In the genomic region with DNA sequence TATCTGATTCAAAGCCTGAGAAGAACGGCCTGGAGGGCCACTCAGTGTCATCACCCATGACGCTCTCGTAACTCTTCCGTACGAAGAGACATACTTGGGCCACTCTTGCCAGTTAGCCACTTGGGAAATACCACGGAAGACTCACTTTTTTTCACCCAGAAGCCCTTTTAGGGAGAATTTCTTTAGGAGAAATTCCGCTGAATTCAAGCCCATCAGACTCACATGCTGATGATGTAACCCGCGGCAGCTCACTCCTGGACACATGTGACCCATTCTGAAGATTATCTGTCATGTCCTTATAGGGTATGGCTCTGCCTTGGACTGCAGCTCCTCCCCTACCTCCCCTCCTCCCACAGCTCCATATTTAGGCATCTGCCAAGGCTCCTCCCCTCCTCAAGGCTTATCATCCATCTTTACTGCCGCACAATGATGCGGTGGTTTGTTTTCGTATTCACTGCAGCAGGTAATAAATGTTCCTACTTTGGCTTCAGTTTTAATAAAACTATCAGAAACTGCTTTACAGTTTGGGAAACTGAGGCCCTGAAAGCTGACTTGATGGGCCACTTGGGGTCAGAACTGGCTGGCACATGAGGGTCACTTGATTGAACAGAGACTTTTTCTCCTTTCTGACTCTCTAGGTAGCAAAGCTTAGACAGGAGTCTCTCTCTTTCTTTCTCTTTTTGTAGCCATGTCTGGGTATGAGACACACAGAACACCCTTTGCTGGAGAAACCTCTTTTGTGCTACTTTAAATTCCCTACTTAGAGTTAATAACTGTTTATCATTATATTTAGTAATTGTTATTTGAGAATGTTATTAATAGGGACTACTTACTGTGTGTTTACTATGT, we compare ENCODE assay signal across 9 cellular contexts. TPM values are rescaled to one million over a fixed set of nuclear protein-coding genes. Genes with fewer than 3 reads are reported as not detected.
DNase-seq lines count a peak whose midpoint lies in the region; ATAC-seq and TF ChIP-seq lines count a peak whose summit lies in the region.
"Had no signal": no experiment of that assay in that cellular context is flagged by ENCODE, and none has a peak within 500 bp of the region (broad histone marks: within the 10 kb centered on the region; RNA-seq: fewer than 3 reads in every experiment).

No MANE protein-coding gene starts in this region.

- no peaks in the 10 kb centered on the region for H3K36me3 Mint-ChIP-seq in MCF 10A (ENCODE audit: insufficient read depth, unreplicated experiment)
- H3K36me3 Mint-ChIP-seq in memory B cell: peaks cover 32% of the 10 kb centered on the region
- no peaks in the 10 kb centered on the region for H3K36me3 Mint-ChIP-seq in osteocyte (ENCODE audit: unreplicated experiment)

- H3K4me1 Mint-ChIP-seq in MCF 10A (ENCODE audit: insufficient read depth, unreplicated experiment): no peaks in the 10 kb centered on the region
- H3K4me1 Mint-ChIP-seq in memory B cell: peaks cover 38% of the 10 kb centered on the region
- no peaks in the 10 kb centered on the region for H3K4me1 Mint-ChIP-seq in osteocyte (ENCODE audit: unreplicated experiment)

- H3K27me3 ChIP-seq in transverse colon: no peaks in the 10 kb centered on the region

- no peak for TF ChIP-seq CTCF in MCF 10A (IDR thresholded peaks at IDR 0.05; ENCODE audit: unreplicated experiment)
- no peak for TF ChIP-seq CTCF in transverse colon (IDR thresholded peaks at IDR 0.05)
- no peak for TF ChIP-seq CTCF in osteocyte (IDR thresholded peaks at IDR 0.05)

- H3K9me3 Mint-ChIP-seq in MCF 10A (ENCODE audit: unreplicated experiment) (no peaks in the 10 kb centered on the region), memory B cell (no peaks in the 10 kb centered on the region), osteocyte (ENCODE audit: unreplicated experiment) (no peaks in the 10 kb centered on the region)

- TF ChIP-seq POLR2A in transverse colon (IDR thresholded peaks at IDR 0.05): no peak

- 80% methylated on average over 2 to 12 of the region's 12 CpGs for WGBS in transverse colon (ENCODE audit: low coverage in 1 of 2), 2 donors

- ATAC-seq in memory B cell (ENCODE audit: low read depth): peak; percentile 57

- H3K27me3 Mint-ChIP-seq in MCF 10A (ENCODE audit: insufficient read depth, unreplicated experiment) (no peaks in the 10 kb centered on the region), memory B cell (no peaks in the 10 kb centered on the region), osteocyte (ENCODE audit: unreplicated experiment) (no peaks in the 10 kb centered on the region)

- no peak overlapping the region for H3K27ac Mint-ChIP-seq in MCF 10A (ENCODE audit: low read depth, unreplicated experiment)
- peak overlapping the region; percentile 81 for H3K27ac Mint-ChIP-seq in memory B cell
- no peak overlapping the region for H3K27ac Mint-ChIP-seq in osteocyte (ENCODE audit: unreplicated experiment)

- TF ChIP-seq EP300 in transverse colon (IDR thresholded peaks at IDR 0.05; ENCODE audit: low read depth): no peak

- CTCF ChIA-PET in MCF 10A (lab: Yijun Ruan, JAX): no interaction called here

- DNase-seq in T47D (ENCODE audit: low read depth in 1 of 2, low spot score in 1 of 2): peak; percentile 7 to 86
- DNase-seq in MCF 10A (ENCODE audit: unreplicated experiment): no peak
- DNase-seq in activated T-cell treated with anti-CD3 and anti-CD28 coated beads for 1 hour (ENCODE audit: low read depth): peak; percentile 57
- DNase-seq in memory B cell (ENCODE audit: low spot score in 2 of 2): no peak
- peak; percentile 22 for DNase-seq in transverse colon
- DNase-seq in amniotic stem cell (lab: John Stamatoyannopoulos, UW): no peak
- DNase-seq in posterior cingulate gyrus: no peak
- no peak for DNase-seq in osteocyte (ENCODE audit: extremely low spot score, unreplicated experiment)

- H3K4me3 Mint-ChIP-seq in MCF 10A (ENCODE audit: unreplicated experiment) (no peak overlapping the region), memory B cell (no peak overlapping the region), osteocyte (ENCODE audit: unreplicated experiment) (no peak overlapping the region)

- in situ Hi-C loops in T47D (cut with HindIII; ENCODE audit: low pct_unique_long_range_greater_than_20kb, low sequenced_read_pairs): no loop called here
- in situ Hi-C loops in transverse colon (cut with MboI; ENCODE audit: low pct_ligation_motif_present in 1 of 4, low pct_unique_long_range_greater_than_20kb in 1 of 4, low sequenced_read_pairs in 3 of 4): no loop called here

- BruUV-seq in MCF 10A (replicated peaks; lab: Mats Ljungman, UMichigan): no TSS peak

- POLR2A ChIA-PET in MCF 10A (lab: Yijun Ruan, JAX): interaction anchor here (1.4 kb wide), 1 partner anchor 16 kb away, joined by 3 read pairs; no protein-coding TSS in a partner anchor

- no peaks in the 10 kb centered on the region for H3K9me3 ChIP-seq in transverse colon
- H3K9me3 ChIP-seq: thoracic aorta had no signal

- H3K4me1 ChIP-seq in transverse colon: peaks cover 0 to 6% (median 0%) of the 10 kb centered on the region in 4 donors

- H3K27ac ChIP-seq in transverse colon: peak overlapping the region in 1 of 4 donors; percentile 19
- H3K27ac ChIP-seq: thoracic aorta had no signal

- no peaks in the 10 kb centered on the region for H3K36me3 ChIP-seq in transverse colon
- H3K36me3 ChIP-seq: thoracic aorta had no signal

- no peak overlapping the region for H3K4me3 ChIP-seq in transverse colon
- H3K4me3 ChIP-seq: thoracic aorta had no signal

- intact Hi-C loops in MCF 10A (cut with micrococcal nuclease) (no loop called here), transverse colon (cut with DNase I; ENCODE audit: low total_unique reads) (no loop called here), posterior cingulate gyrus (cut with DNase I) (no loop called here)

RNA-seq across cellular contexts. Expression of a gene that starts 42.1 kb away (rescaled TPM):
- total RNA-seq in MCF 10A (2022) (not detected in 2 replicates), transverse colon (10 to 100 TPM in 1 of 4 donors, 1 to 10 TPM in 2, not detected in 1; 4.1 to 10.3 (median 4.1) TPM), osteocyte (not detected in 2 replicates)

Comparison
In these comparisons a context has a peak if more than half of its experiments do, and no peak if none do; other contexts are left out.
1. DNase-seq: peak in T47D (2 of 2), activated T-cell treated with anti-CD3 and anti-CD28 coated beads for 1 hour (single experiment) and transverse colon (single experiment); none in MCF 10A (single experiment), memory B cell (0 of 2), amniotic stem cell (single experiment), posterior cingulate gyrus (0 of 10) and osteocyte (single experiment).